Comparison of ENCODE assay signal across 8 cellular contexts in the genomic region with DNA sequence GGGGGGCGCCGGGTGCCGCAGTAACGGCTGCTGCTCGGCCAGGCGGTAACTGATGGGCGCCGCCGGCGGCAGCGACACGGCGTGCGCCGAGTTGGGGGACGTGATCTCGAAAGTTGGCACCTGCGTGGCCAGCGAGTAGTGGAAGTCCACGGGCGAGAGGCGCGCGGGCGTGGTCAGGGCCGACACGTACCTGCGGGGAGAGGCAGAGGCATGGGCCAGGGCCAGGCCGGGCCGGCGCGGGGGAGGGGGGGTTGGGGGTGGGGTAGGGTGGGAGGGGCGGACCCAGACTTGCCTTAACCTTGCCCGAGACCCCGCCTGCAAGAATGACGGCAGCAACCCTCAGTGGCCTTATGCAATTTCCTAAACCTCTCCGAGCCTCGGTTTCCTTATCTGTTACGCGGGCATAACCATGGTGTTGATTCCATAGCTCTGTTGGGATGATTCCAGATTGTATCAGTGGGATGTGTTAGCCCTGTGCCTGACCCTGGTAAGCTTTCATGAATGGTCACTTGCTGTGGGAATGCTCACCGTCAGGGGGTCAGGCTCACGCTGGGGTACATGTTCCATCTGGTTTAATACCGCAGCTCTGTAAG. TPM values are rescaled to one million over a fixed set of nuclear protein-coding genes. Genes with fewer than 3 reads are reported as not detected.
DNase-seq lines count a peak whose midpoint lies in the region; TF ChIP-seq lines count a peak whose summit lies in the region.

No MANE protein-coding gene starts in this region.

- H3K4me3 ChIP-seq in fibroblast of the aortic adventitia (ENCODE audit: low read depth, low read length) (peak overlapping the region; percentile 44), retinal pigment epithelial cell (ENCODE audit: low read length) (peak overlapping the region; percentile 19)

- CTCF ChIA-PET in activated CD4-positive, alpha-beta memory T cell treated with anti-CD3 and anti-CD28 coated beads for 36 hours (lab: Charles Lee), result interaction anchor here (0.9 to 3.2 kb wide), 6 partner anchors 14 to 120 kb away, joined by 3 to 22 read pairs (median 9); no protein-coding TSS in a partner anchor

- peaks cover 15% of the 10 kb centered on the region for H3K27me3 Mint-ChIP-seq in activated CD4-positive, alpha-beta memory T cell treated with anti-CD3 and anti-CD28 coated beads for 36 hours

- POLR2A ChIA-PET in activated CD4-positive, alpha-beta memory T cell treated with anti-CD3 and anti-CD28 coated beads for 36 hours (lab: Charles Lee), result interaction anchor here (1.1 to 1.2 kb wide), 2 partner anchors 14 to 61 kb away, joined by 3 to 4 read pairs; no protein-coding TSS in a partner anchor

- TF ChIP-seq CTCF in fibroblast of the aortic adventitia (IDR thresholded peaks at IDR 0.05; ENCODE audit: insufficient read depth, low read length), result no peak
- TF ChIP-seq CTCF in retinal pigment epithelial cell (conservative IDR thresholded peaks at IDR 0.05; ENCODE audit: low read depth, low read length), result no peak

- peak; percentile 20 for DNase-seq in activated T-cell treated with anti-CD3 and anti-CD28 coated beads for 1 hour (ENCODE audit: low read depth)
- no peak for DNase-seq in activated T-cell treated with anti-CD3 and anti-CD28 coated beads, Interleukin-2, amount 50 U/mL, for 48 hours
- DNase-seq in activated CD4-positive, alpha-beta memory T cell treated with anti-CD3 and anti-CD28 coated beads for 36 hours, result peak; percentile 28
- no peak for DNase-seq in fibroblast of the aortic adventitia (ENCODE audit: low read depth)
- DNase-seq in retinal pigment epithelial cell (ENCODE audit: low read depth), result no peak
- DNase-seq in DMS79 treated with DMSO at 0.1 percent for 48 hours (lab: John Stamatoyannopoulos, UW), result no peak
- DNase-seq in cortex of kidney (lab: John Stamatoyannopoulos, UW), result no peak
- DNase-seq in GOT3 (lab: John Stamatoyannopoulos, UW), result no peak

- intact Hi-C loops in activated CD4-positive, alpha-beta memory T cell treated with anti-CD3 and anti-CD28 coated beads for 36 hours (cut with micrococcal nuclease), result loop anchor here (10.0 kb wide), 1 partner anchor 306 kb away; no protein-coding TSS in a partner anchor

- no peaks in the 10 kb centered on the region for H3K36me3 Mint-ChIP-seq in activated CD4-positive, alpha-beta memory T cell treated with anti-CD3 and anti-CD28 coated beads for 36 hours

- H3K9me3 Mint-ChIP-seq in activated CD4-positive, alpha-beta memory T cell treated with anti-CD3 and anti-CD28 coated beads for 36 hours, result no peaks in the 10 kb centered on the region

- peaks cover 8% of the 10 kb centered on the region for H3K4me1 Mint-ChIP-seq in activated CD4-positive, alpha-beta memory T cell treated with anti-CD3 and anti-CD28 coated beads for 36 hours (ENCODE audit: low read depth)

- H3K4me3 Mint-ChIP-seq in activated CD4-positive, alpha-beta memory T cell treated with anti-CD3 and anti-CD28 coated beads for 36 hours, result peak overlapping the region; percentile 57

- no peak overlapping the region for H3K27ac Mint-ChIP-seq in activated CD4-positive, alpha-beta memory T cell treated with anti-CD3 and anti-CD28 coated beads for 36 hours

RNA-seq across cellular contexts. Expression of a gene that starts 53.0 kb away (rescaled TPM):
- total RNA-seq in activated CD4-positive, alpha-beta memory T cell treated with anti-CD3 and anti-CD28 coated beads for 36 hours, result not detected
- total RNA-seq in fibroblast of the aortic adventitia (ENCODE audit: low replicate concordance), result 0.08 TPM in 1 of 2 replicates, not detected in the other

Comparison
In these comparisons a context has a peak if more than half of its experiments do, and no peak if none do; other contexts are left out.
1. DNase-seq: peak in activated T-cell treated with anti-CD3 and anti-CD28 coated beads for 1 hour (single experiment) and activated CD4-positive, alpha-beta memory T cell treated with anti-CD3 and anti-CD28 coated beads for 36 hours (single experiment); none in activated T-cell treated with anti-CD3 and anti-CD28 coated beads, Interleukin-2, amount 50 U/mL, for 48 hours (0 of 2), fibroblast of the aortic adventitia (single experiment), retinal pigment epithelial cell (single experiment), DMS79 treated with DMSO at 0.1 percent for 48 hours (single experiment), cortex of kidney (single experiment) and GOT3 (single experiment).